Comparison of ENCODE assay signal across 1 cellular context in genomic region chr4:68815617-68816409, GRCh38.
TF ChIP-seq lines count a peak whose summit lies in the region.

TSS of gene UGT2B10 (plus strand) at chr4:68815994. CDS start at chr4:68816020, 26 bp downstream.

TF ChIP-seq in HepG2, 621 proteins besides CTCF, POLR2A, EP300 and RAD21 (continued from another document):
- peak; percentile 95 for TF ChIP-seq HOMEZ (CRISPR knock-in tag; IDR thresholded peaks at IDR 0.05; ENCODE audit: low read depth)
- TF ChIP-seq FOXO1 (CRISPR knock-in tag; IDR thresholded peaks at IDR 0.05): peak; percentile 76
- TF ChIP-seq MAFK (conservative IDR thresholded peaks at IDR 0.05 in 1 of 2, IDR thresholded peaks at IDR 0.05 in 1 of 2; ENCODE audit: low read length in 2 of 2): peak in 1 of 2 experiments; percentile 27; a peak in 1 of 4 replicates
- peak; percentile 69 for TF ChIP-seq TEAD3 (CRISPR knock-in tag; optimal IDR thresholded peaks at IDR 0.05; ENCODE audit: borderline replicate concordance)
- TF ChIP-seq PPARG (CRISPR knock-in tag; conservative IDR thresholded peaks at IDR 0.05): peak; percentile 92
- TF ChIP-seq, protein P1, sequence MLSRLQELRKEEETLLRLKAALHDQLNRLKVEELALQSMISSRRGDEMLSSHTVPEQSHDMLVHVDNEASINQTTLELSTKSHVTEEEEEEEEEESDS (CRISPR knock-in tag; IDR thresholded peaks at IDR 0.05; ENCODE audit: borderline replicate concordance): peak; percentile 38; the same call in 1 of the 2 replicates
- TF ChIP-seq ZNF281 (CRISPR knock-in tag; IDR thresholded peaks at IDR 0.05; ENCODE audit: borderline replicate concordance): peak; percentile 50; the same call in 1 of the 2 replicates
- 0 out of 2 replicates have a peak, but pooled peaks have one; percentile 46 for TF ChIP-seq ERF (CRISPR knock-in tag; IDR thresholded peaks at IDR 0.05)
- peak; percentile 41; the same call in 1 of the 2 replicates for TF ChIP-seq ZNF749 (CRISPR knock-in tag; IDR thresholded peaks at IDR 0.05; ENCODE audit: borderline replicate concordance)
- TF ChIP-seq KLF9 (CRISPR knock-in tag; IDR thresholded peaks at IDR 0.05; ENCODE audit: low read depth): 0 out of 2 replicates have a peak, but pooled peaks have one; percentile 57
- peak; percentile 52; the same call in 1 of the 2 replicates for TF ChIP-seq BRF2 (CRISPR knock-in tag; IDR thresholded peaks at IDR 0.05)
- peak; percentile 78; the same call in 1 of the 2 replicates for TF ChIP-seq ZSCAN29 (CRISPR knock-in tag; conservative IDR thresholded peaks at IDR 0.05)
